25 cellular contexts compared by ENCODE assay signal in the genomic region with DNA sequence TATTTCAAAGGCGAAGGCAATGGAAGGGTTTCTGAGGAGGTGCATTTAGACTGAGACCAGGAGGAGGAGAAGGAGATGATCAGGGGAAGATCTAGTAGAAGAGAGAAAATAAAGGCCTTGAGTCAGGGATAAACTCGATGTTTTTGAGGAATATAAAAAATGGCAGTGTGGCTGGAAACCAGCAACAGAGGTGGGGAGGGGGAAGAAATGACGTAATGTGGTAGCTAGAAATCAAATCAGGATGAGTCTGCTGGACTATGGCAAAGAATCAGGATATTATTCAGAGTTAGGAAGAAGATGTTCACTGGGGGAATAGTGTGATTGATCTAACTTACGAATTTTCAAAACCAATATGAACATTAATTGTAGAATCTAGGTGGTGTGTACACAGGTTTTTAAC.
"Had no signal": no experiment of that assay in that cellular context is flagged by ENCODE, and none has a peak within 500 bp of the region (broad histone marks: within the 10 kb centered on the region; RNA-seq: fewer than 3 reads in every experiment).

No MANE protein-coding gene starts in this region.

- DNase-seq: colonic mucosa; cortex of kidney; effector CD8-positive, alpha-beta T cell; effector memory CD8-positive, alpha-beta T cell; endodermal cell; erythroblast; esophagus squamous epithelium; foreskin fibroblast; foreskin melanocyte; gastrocnemius medialis; glutamatergic neuron; head of caudate nucleus; heart right ventricle; hippocampal formation; left cardiac atrium; left lung; left ventricle myocardium superior; lower lobe of right lung; mesenchymal stem cell; mucosa of descending colon had no signal

- H3K9me3 ChIP-seq: colonic mucosa, esophagus squamous epithelium, gastrocnemius medialis, left lung, lower lobe of right lung had no signal

- H3K36me3 ChIP-seq: colonic mucosa, esophagus squamous epithelium, gastrocnemius medialis, heart right ventricle, left lung, lower lobe of right lung had no signal

- FAIRE-seq: endometrium, islet of Langerhans, keratinocyte had no signal

- H3K27me3 ChIP-seq: colonic mucosa, esophagus squamous epithelium, gastrocnemius medialis, heart right ventricle, left lung had no signal

- H3K27ac ChIP-seq: colonic mucosa, epithelial cell of prostate, esophagus squamous epithelium, gastrocnemius medialis, heart right ventricle, left lung, lower lobe of right lung had no signal

- H3K4me1 ChIP-seq: colonic mucosa, esophagus squamous epithelium, gastrocnemius medialis, heart right ventricle, left lung, lower lobe of right lung had no signal

- ATAC-seq: effector memory CD8-positive, alpha-beta T cell; esophagus mucosa; gastrocnemius medialis; heart right ventricle; left cardiac atrium; left lung; left ventricle myocardium superior; lower lobe of right lung; mucosa of descending colon had no signal

- H3K4me3 ChIP-seq: colonic mucosa, esophagus squamous epithelium, gastrocnemius medialis, heart right ventricle, left lung, lower lobe of right lung, mucosa of descending colon had no signal
